8 cellular contexts compared by ENCODE assay signal in the genomic region with DNA sequence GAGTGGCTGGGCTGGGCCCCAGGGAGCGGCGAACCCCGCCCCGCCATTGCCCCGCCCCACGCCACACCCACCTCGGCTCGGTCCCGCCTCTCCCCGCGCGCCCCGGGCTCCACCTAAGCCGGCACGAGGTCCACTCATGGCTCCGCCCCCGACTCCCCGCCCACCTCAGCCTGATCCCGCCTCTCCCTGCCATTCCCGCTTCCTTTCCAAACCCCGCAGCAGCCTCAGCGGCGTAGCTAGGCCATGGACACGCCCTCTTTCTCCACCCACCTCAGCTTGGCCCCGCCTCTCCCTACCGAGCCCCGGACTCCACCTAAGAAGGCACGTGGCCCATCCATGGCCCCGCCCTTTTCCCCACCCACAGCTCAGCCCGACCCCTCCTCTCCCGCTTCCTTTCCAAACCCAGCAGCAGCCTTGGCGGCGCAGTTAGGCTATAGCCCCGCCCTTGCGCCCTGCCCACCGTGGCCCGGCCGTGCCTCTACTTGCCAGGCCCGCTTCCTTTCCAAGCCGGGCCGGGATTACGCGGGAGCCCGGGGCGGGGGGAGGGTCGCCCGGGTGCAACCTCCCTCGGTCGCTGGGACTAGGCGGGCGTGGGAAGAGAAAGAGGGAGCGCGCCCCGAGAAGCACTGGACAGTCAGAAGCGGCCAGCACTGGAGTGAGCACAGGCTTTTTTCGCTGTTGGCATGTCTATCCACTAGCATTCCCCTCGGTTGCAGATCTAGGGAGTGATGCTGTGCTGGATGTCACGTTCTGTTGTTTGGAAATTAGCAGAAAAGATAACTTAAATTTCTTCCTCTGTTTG. TPM values are rescaled to one million over a fixed set of nuclear protein-coding genes. Genes with fewer than 3 reads are reported as not detected.
DNase-seq lines count a peak whose midpoint lies in the region; ATAC-seq and TF ChIP-seq lines count a peak whose summit lies in the region.

A gene with protein sequence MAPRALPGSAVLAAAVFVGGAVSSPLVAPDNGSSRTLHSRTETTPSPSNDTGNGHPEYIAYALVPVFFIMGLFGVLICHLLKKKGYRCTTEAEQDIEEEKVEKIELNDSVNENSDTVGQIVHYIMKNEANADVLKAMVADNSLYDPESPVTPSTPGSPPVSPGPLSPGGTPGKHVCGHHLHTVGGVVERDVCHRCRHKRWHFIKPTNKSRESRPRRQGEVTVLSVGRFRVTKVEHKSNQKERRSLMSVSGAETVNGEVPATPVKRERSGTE (minus strand): TSS at position 4 of the 802 bp plus-strand sequence. CDS start 89 bp downstream, outside the sequence.

- H3K27me3 Mint-ChIP-seq in CD4-positive, alpha-beta memory T cell, result no peaks in the 10 kb centered on the region

- H3K4me1 Mint-ChIP-seq in CD4-positive, alpha-beta memory T cell, result peaks cover 26 to 47% (median 35%) of the 10 kb centered on the region in 4 donors

- no peaks in the 10 kb centered on the region for H3K9me3 ChIP-seq in CD4-positive, alpha-beta memory T cell (ENCODE audit: control insufficient read depth in 1 of 2, low read length in 2 of 2)
- H3K9me3 ChIP-seq in lower lobe of right lung, result no peaks in the 10 kb centered on the region

- DNase-seq in CD4-positive, alpha-beta memory T cell, result peak; percentile 98 to 99 (median 98)
- peak; percentile 99 for DNase-seq in HT-29 (ENCODE audit: low spot score)
- peak; percentile 97 for DNase-seq in NK-92 treated with Interleukin-12 subunit alpha and Interleukin-12 subunit beta, amount 100 ng/mL, for 24 hours (lab: John Stamatoyannopoulos, UW)
- DNase-seq in effector CD4-positive, alpha-beta T cell, result peak; percentile 94
- peak; percentile 99 for DNase-seq in lower lobe of right lung
- peak; percentile 93 to 99 (median 97) for DNase-seq in stimulated activated CD4-positive, alpha-beta T cell treated with anti-CD3 and anti-CD28 coated beads, TNF-alpha, amount 100 ng/mL, for 1 hour (ENCODE audit: low read depth in 3 of 3, low spot score in 1 of 3)

- CTCF ChIA-PET in CD4-positive, alpha-beta memory T cell (lab: Charles Lee; ENCODE audit: partially characterized antibody), result interaction anchor here (0.8 to 3.0 kb wide), 2 partner anchors 88 to 95 kb away, joined by 4 to 7 read pairs; no protein-coding TSS in a partner anchor
- CTCF ChIA-PET in activated CD8-positive, alpha-beta memory T cell treated with anti-CD3 and anti-CD28 coated beads for 36 hours (lab: Charles Lee), result interaction anchor here (0.7 kb wide), 1 partner anchor 85 kb away, joined by 4 read pairs; no protein-coding TSS in a partner anchor

- H3K4me3 Mint-ChIP-seq in CD4-positive, alpha-beta memory T cell, result peak within 1 kb of the TSS; percentile 91 to 98 (median 95)

- H3K27ac ChIP-seq in CD4-positive, alpha-beta memory T cell (ENCODE audit: low read depth, low read length), result peak within 1 kb of the TSS; percentile 91
- peak within 1 kb of the TSS; percentile 98 for H3K27ac ChIP-seq in lower lobe of right lung

- ATAC-seq in GM21360 (IDR thresholded peaks at IDR 0.05; ENCODE audit: unreplicated experiment), result peak; percentile 81
- peak; percentile 96 to 98 for ATAC-seq in lower lobe of right lung

- peak within 1 kb of the TSS; percentile 18 to 72 for H3K4me3 ChIP-seq in CD4-positive, alpha-beta memory T cell (ENCODE audit: low read length in 2 of 2)
- peak within 1 kb of the TSS; percentile 98 for H3K4me3 ChIP-seq in lower lobe of right lung

- H3K27me3 ChIP-seq in CD4-positive, alpha-beta memory T cell (ENCODE audit: insufficient read depth, low read length), result no peaks in the 10 kb centered on the region
- no peaks in the 10 kb centered on the region for H3K27me3 ChIP-seq in lower lobe of right lung (ENCODE audit: low read depth)

- intact Hi-C loops in CD4-positive, alpha-beta memory T cell (cut with micrococcal nuclease), result loop anchor here (1.0 to 10.0 kb wide), 6 partner anchors 34 to 1681 kb away; a partner anchor contains a TSS
- intact Hi-C loops in lower lobe of right lung (cut with DNase I), result no loop called here

- H3K36me3 Mint-ChIP-seq in CD4-positive, alpha-beta memory T cell, result peaks cover 0 to 11% of the 10 kb centered on the region in 2 donors

- peaks cover 41% of the 10 kb centered on the region for H3K4me1 ChIP-seq in CD4-positive, alpha-beta memory T cell (ENCODE audit: insufficient read depth, low read length)
- peaks cover 41% of the 10 kb centered on the region for H3K4me1 ChIP-seq in lower lobe of right lung

- POLR2A ChIA-PET in CD4-positive, alpha-beta memory T cell (lab: Charles Lee; ENCODE audit: partially characterized antibody), result interaction anchor here (0.6 to 1.5 kb wide), 9 partner anchors 11 to 1343 kb away, joined by 3 to 6 read pairs (median 3); no protein-coding TSS in a partner anchor
- POLR2A ChIA-PET in activated CD8-positive, alpha-beta memory T cell treated with anti-CD3 and anti-CD28 coated beads for 36 hours (lab: Charles Lee), result interaction anchor here (0.6 kb wide), 1 partner anchor 1495 kb away, joined by 5 read pairs; no protein-coding TSS in a partner anchor

- no peaks in the 10 kb centered on the region for H3K36me3 ChIP-seq in CD4-positive, alpha-beta memory T cell (ENCODE audit: insufficient read depth, low read length)
- no peaks in the 10 kb centered on the region for H3K36me3 ChIP-seq in lower lobe of right lung

- no peak for TF ChIP-seq CTCF in lower lobe of right lung (IDR thresholded peaks at IDR 0.05)

- no peaks in the 10 kb centered on the region for H3K9me3 Mint-ChIP-seq in CD4-positive, alpha-beta memory T cell

- H3K27ac Mint-ChIP-seq in CD4-positive, alpha-beta memory T cell, result peak within 1 kb of the TSS; percentile 97 to 99 (median 98)

RNA-seq across cellular contexts. Expression of the gene that starts here (rescaled TPM):
- 10 to 100 TPM; 34.9 to 36.9 TPM for total RNA-seq in CD4-positive, alpha-beta memory T cell
- polyA plus RNA-seq in CD4-positive, alpha-beta memory T cell, result 1 to 10 TPM; 3.9 to 8.8 TPM
- 29.9 and 32.1 TPM in 2 replicates for total RNA-seq in HT-29 (2014; rRNA removed; shearing (Covaris generic))
- 10 to 100 TPM; 20.1 to 23.2 TPM for total RNA-seq in activated CD8-positive, alpha-beta memory T cell treated with anti-CD3 and anti-CD28 coated beads for 36 hours
- total RNA-seq in lower lobe of right lung, result 33.5 TPM

Comparison
In these comparisons a context has a peak if more than half of its experiments do, and no peak if none do; other contexts are left out.
1. Peak in every context shown above with its lines: DNase-seq, ATAC-seq, H3K4me3 ChIP-seq and H3K27ac ChIP-seq.